In genomic region chr11:67441731-67442401, GRCh38 we compare ENCODE assay signal across 11 cellular contexts. TPM values are rescaled to one million over a fixed set of nuclear protein-coding genes. Genes with fewer than 3 reads are reported as not detected.
DNase-seq lines count a peak whose midpoint lies in the region; ATAC-seq and TF ChIP-seq lines count a peak whose summit lies in the region.
"Had no signal": no experiment of that assay in that cellular context is flagged by ENCODE, and none has a peak within 500 bp of the region (broad histone marks: within the 10 kb centered on the region; RNA-seq: fewer than 3 reads in every experiment).

No MANE protein-coding gene starts in this region.

- H3K27me3 ChIP-seq in CD8-positive, alpha-beta T cell (ENCODE audit: insufficient read depth, low read length), result no peaks in the 10 kb centered on the region
- peaks cover 4% of the 10 kb centered on the region for H3K27me3 ChIP-seq in NT2/D1 (ENCODE audit: insufficient read depth, insufficient read length)
- H3K27me3 ChIP-seq in neural cell (ENCODE audit: insufficient read depth, low read depth, low read length), result no peaks in the 10 kb centered on the region

- no peak overlapping the region for H3K27ac ChIP-seq in CD8-positive, alpha-beta T cell (ENCODE audit: low read depth, low read length)
- no peak overlapping the region for H3K27ac ChIP-seq in neural cell (ENCODE audit: low read length)

- H3K36me3 ChIP-seq in CD8-positive, alpha-beta T cell (ENCODE audit: insufficient read depth, low read length), result no peaks in the 10 kb centered on the region
- H3K36me3 ChIP-seq in NT2/D1 (ENCODE audit: insufficient read depth, insufficient read length, low read length) (peaks cover 53% of the 10 kb centered on the region), neural cell (ENCODE audit: insufficient read depth, low read length) (no peaks in the 10 kb centered on the region)

- no peaks in the 10 kb centered on the region for H4K20me1 ChIP-seq in neural cell (ENCODE audit: insufficient read depth)

- H2AFZ ChIP-seq in neural cell (ENCODE audit: low read depth, low read length), result no peak overlapping the region

- peaks cover 71% of the 10 kb centered on the region for H3K4me1 ChIP-seq in CD8-positive, alpha-beta T cell (ENCODE audit: insufficient read depth, low read length)
- H3K4me1 ChIP-seq in NT2/D1 (ENCODE audit: insufficient read depth, insufficient read length), result peaks cover 37% of the 10 kb centered on the region

- H3K79me2 ChIP-seq in neural cell (replicated peaks; ENCODE audit: insufficient read depth, low read length), result no peaks in the 10 kb centered on the region

- DNase-seq in CD8-positive, alpha-beta T cell, result peak in 2 of 7 experiments; percentile 23 to 48
- DNase-seq in NT2/D1 (ENCODE audit: low read depth, low spot score), result no peak
- DNase-seq in central memory CD8-positive, alpha-beta T cell (ENCODE audit: low spot score in 2 of 2), result no peak
- DNase-seq in midbrain (lab: John Stamatoyannopoulos, UW), result no peak
- DNase-seq: NCI-H187 had no signal

- no peak overlapping the region for H3K4me2 ChIP-seq in neural cell (ENCODE audit: low read length)

- no peak for TF ChIP-seq EP300 in neural cell (conservative IDR thresholded peaks at IDR 0.05; ENCODE audit: poor library complexity, severe bottlenecking)

- no peak for TF ChIP-seq CTCF in CD8-positive, alpha-beta T cell (IDR thresholded peaks at IDR 0.05)
- no peak for TF ChIP-seq CTCF in neural cell (IDR thresholded peaks at IDR 0.05; ENCODE audit: poor library complexity, severe bottlenecking)

- peaks cover 72% of the 10 kb centered on the region for H3K4me1 Mint-ChIP-seq in CD8-positive, alpha-beta T cell (ENCODE audit: low read depth)
- H3K4me1 Mint-ChIP-seq in central memory CD8-positive, alpha-beta T cell, result peaks cover 56% of the 10 kb centered on the region

- peak overlapping the region; percentile 45 for H3K4me3 Mint-ChIP-seq in CD8-positive, alpha-beta T cell
- peak overlapping the region; percentile 68 for H3K4me3 Mint-ChIP-seq in central memory CD8-positive, alpha-beta T cell

- H3K9ac ChIP-seq in NT2/D1 (ENCODE audit: insufficient read length, low read depth), result peak overlapping the region; percentile 62
- H3K9ac ChIP-seq in neural cell (ENCODE audit: low read length), result peak overlapping the region; percentile 80

- H3K27ac Mint-ChIP-seq in CD8-positive, alpha-beta T cell, result peak overlapping the region; percentile 86
- peak overlapping the region; percentile 97 for H3K27ac Mint-ChIP-seq in central memory CD8-positive, alpha-beta T cell (ENCODE audit: low read depth)

- no peaks in the 10 kb centered on the region for H3K9me3 Mint-ChIP-seq in CD8-positive, alpha-beta T cell
- no peaks in the 10 kb centered on the region for H3K9me3 Mint-ChIP-seq in central memory CD8-positive, alpha-beta T cell

- H3K9me2 ChIP-seq in neural cell (ENCODE audit: insufficient read depth, low read length), result no peaks in the 10 kb centered on the region

- POLR2A ChIA-PET in CD8-positive, alpha-beta T cell (lab: Charles Lee), result interaction anchor here (1.0 to 7.0 kb wide), 6 partner anchors 9 to 43 kb away, joined by 4 to 65 read pairs (median 8); partner anchors contain the start of genes AIP, TBC1D10C and TMEM134

- peaks cover 11% of the 10 kb centered on the region for H3K36me3 Mint-ChIP-seq in CD8-positive, alpha-beta T cell
- H3K36me3 Mint-ChIP-seq in central memory CD8-positive, alpha-beta T cell (ENCODE audit: insufficient read depth), result peaks cover 40% of the 10 kb centered on the region

- H3F3A ChIP-seq in neural cell (ENCODE audit: insufficient read depth, low read length, poor library complexity, severe bottlenecking), result no peaks in the 10 kb centered on the region

- CTCF ChIA-PET in CD8-positive, alpha-beta T cell (lab: Charles Lee), result no interaction called here

- intact Hi-C loops in CD8-positive, alpha-beta T cell (cut with DNase I, micrococcal nuclease), result loop anchor here in 1 of 2 experiments (2.0 kb wide), 1 partner anchor 23 kb away; no protein-coding TSS in a partner anchor

- ATAC-seq in CD8-positive, alpha-beta T cell, result peak; percentile 11
- ATAC-seq in central memory CD8-positive, alpha-beta T cell (replicated peaks; ENCODE audit: extremely low read depth, poor library complexity, severe bottlenecking), result no peak
- ATAC-seq in GM18517 (IDR thresholded peaks at IDR 0.05; ENCODE audit: unreplicated experiment) (no peak), GM18867 (IDR thresholded peaks at IDR 0.05; ENCODE audit: unreplicated experiment) (no peak), HG03159 (IDR thresholded peaks at IDR 0.05; ENCODE audit: unreplicated experiment) (no peak)
- ATAC-seq: activated CD4-positive, CD25-positive, alpha-beta regulatory T cell treated with anti-CD3 and anti-CD28 coated beads, Interleukin-2, amount 50 U/mL, for 24 hours had no signal

- no peak overlapping the region for H3K4me3 ChIP-seq in CD8-positive, alpha-beta T cell (ENCODE audit: low read depth, low read length)
- H3K4me3 ChIP-seq in NT2/D1 (ENCODE audit: insufficient read length, low read depth) (no peak overlapping the region), neural cell (ENCODE audit: low read length) (no peak overlapping the region)

- no peak for TF ChIP-seq RAD21 in neural cell (conservative IDR thresholded peaks at IDR 0.05)

- H3K9me3 ChIP-seq in CD8-positive, alpha-beta T cell (ENCODE audit: low read length), result no peaks in the 10 kb centered on the region
- H3K9me3 ChIP-seq in NT2/D1 (ENCODE audit: insufficient read depth, low read length) (no peaks in the 10 kb centered on the region), neural cell (ENCODE audit: low read length) (no peaks in the 10 kb centered on the region)

- no peaks in the 10 kb centered on the region for H3K27me3 Mint-ChIP-seq in CD8-positive, alpha-beta T cell (ENCODE audit: low read depth)
- H3K27me3 Mint-ChIP-seq in central memory CD8-positive, alpha-beta T cell, result no peaks in the 10 kb centered on the region

TF ChIP-seq in neural cell, 6 proteins besides CTCF, POLR2A, EP300 and RAD21:
- TF ChIP-seq MXI1 (conservative IDR thresholded peaks at IDR 0.05; ENCODE audit: poor library complexity, severe bottlenecking), result no peak
- TF ChIP-seq POLR2AphosphoS5 (IDR thresholded peaks at IDR 0.05), result no peak

RNA-seq across cellular contexts. Expression of gene CORO1B, which starts 1.4 kb away (rescaled TPM):
- total RNA-seq in CD8-positive, alpha-beta T cell, result 1 to 10 TPM; 7.5 to 9.3 TPM
- 56.7 and 72.3 TPM in 2 replicates for polyA plus RNA-seq in neural cell
- 41.2 and 46.0 TPM in 2 replicates for polyA minus RNA-seq in neural cell

RNA-seq across cellular contexts. Expression of gene PTPRCAP, which starts 4.4 kb away (rescaled TPM):
- total RNA-seq in CD8-positive, alpha-beta T cell, result 100 to 1,000 TPM; 138 to 144 TPM
- polyA plus RNA-seq in neural cell, result 1.7 and 3.4 TPM in 2 replicates
- 0.49 and 0.69 TPM in 2 replicates for polyA minus RNA-seq in neural cell

RNA-seq across cellular contexts. Expression of gene GPR152, which starts 10.7 kb away (rescaled TPM):
- total RNA-seq in CD8-positive, alpha-beta T cell, result not detected
- polyA plus RNA-seq in neural cell, result not detected in 2 replicates
- polyA minus RNA-seq in neural cell, result not detected in 2 replicates
- total RNA-seq: mononuclear cell had no signal

RNA-seq across cellular contexts. Expression of gene CABP4, which starts 13.3 kb away (rescaled TPM):
- 1 to 10 TPM; 5.0 to 5.2 TPM for total RNA-seq in CD8-positive, alpha-beta T cell
- not detected in 2 replicates for polyA plus RNA-seq in neural cell
- polyA minus RNA-seq in neural cell, result not detected in 2 replicates

RNA-seq across cellular contexts. Expression of gene RPS6KB2, which starts 13.6 kb away (rescaled TPM):
- total RNA-seq in CD8-positive, alpha-beta T cell, result 10 to 100 TPM; 71.8 to 76.2 TPM
- 92.8 and 95.0 TPM in 2 replicates for polyA plus RNA-seq in neural cell
- polyA minus RNA-seq in neural cell, result 24.8 and 30.4 TPM in 2 replicates
